In genomic region chr20:5642155-5642981, GRCh38 we compare ENCODE assay signal across 9 cellular contexts. TPM values are rescaled to one million over a fixed set of nuclear protein-coding genes. Genes with fewer than 3 reads are reported as not detected.
A peak's percentile ranks its signal among the peaks of the same experiment; 100 is the strongest.
DNase-seq lines count a peak whose midpoint lies in the region; ATAC-seq and TF ChIP-seq lines count a peak whose summit lies in the region.
"Had no signal": no experiment of that assay in that cellular context is flagged by ENCODE, and none has a peak within 500 bp of the region (broad histone marks: within the 10 kb centered on the region; RNA-seq: fewer than 3 reads in every experiment).

No MANE protein-coding gene starts in this region.

- H3K27me3 ChIP-seq in right cardiac atrium (ENCODE audit: control insufficient read depth, insufficient read depth) (no peaks in the 10 kb centered on the region), thyroid gland (no peaks in the 10 kb centered on the region)

- H3K9me3 ChIP-seq in right cardiac atrium (ENCODE audit: control insufficient read depth, low read length) (no peaks in the 10 kb centered on the region), thyroid gland (no peaks in the 10 kb centered on the region)

- 33% methylated on average over 3 of the region's 3 CpGs for WGBS in right cardiac atrium
- 23 to 29% methylated on average over 3 of the region's 3 CpGs for WGBS in thyroid gland, 2 donors

- H3K36me3 Mint-ChIP-seq in activated CD4-positive, alpha-beta T cell treated with anti-CD3 and anti-CD28 coated beads, Interleukin-2, amount 10 ng/mL, durations not matched to agents 24 days and 14 days (ENCODE audit: low read depth) = no peaks in the 10 kb centered on the region

- no peak overlapping the region for H3K4me3 Mint-ChIP-seq in activated CD4-positive, alpha-beta T cell treated with anti-CD3 and anti-CD28 coated beads, Interleukin-2, amount 10 ng/mL, durations not matched to agents 24 days and 14 days

- H3K9me3 Mint-ChIP-seq in activated CD4-positive, alpha-beta T cell treated with anti-CD3 and anti-CD28 coated beads, Interleukin-2, amount 10 ng/mL, durations not matched to agents 24 days and 14 days = peaks cover 13% of the 10 kb centered on the region

- no peak overlapping the region for H3K27ac Mint-ChIP-seq in activated CD4-positive, alpha-beta T cell treated with anti-CD3 and anti-CD28 coated beads, Interleukin-2, amount 10 ng/mL, durations not matched to agents 24 days and 14 days
- H3K27ac Mint-ChIP-seq: activated naive CD4-positive, alpha-beta T cell treated with anti-CD3 and anti-CD28 coated beads, Interleukin-2, amount 50 U/mL, for 72 hours had no signal

- H3K4me1 ChIP-seq in right cardiac atrium (ENCODE audit: control insufficient read depth, insufficient read depth, low read length) (peaks cover 3% of the 10 kb centered on the region), thyroid gland (peaks cover 12 to 16% of the 10 kb centered on the region in 2 donors)

- H3K36me3 ChIP-seq in thyroid gland = no peaks in the 10 kb centered on the region

- peak overlapping the region; percentile 92 for H3K27ac ChIP-seq in VCaP
- H3K27ac ChIP-seq in right cardiac atrium (ENCODE audit: low read length) = peak overlapping the region; percentile 48
- H3K27ac ChIP-seq in thyroid gland = peak overlapping the region; percentile 4 to 69 (median 25)

- no peaks in the 10 kb centered on the region for H3K27me3 Mint-ChIP-seq in activated CD4-positive, alpha-beta T cell treated with anti-CD3 and anti-CD28 coated beads, Interleukin-2, amount 10 ng/mL, durations not matched to agents 24 days and 14 days

- no peak for TF ChIP-seq CTCF in VCaP (conservative IDR thresholded peaks at IDR 0.05)
- no peak for TF ChIP-seq CTCF in thyroid gland (IDR thresholded peaks at IDR 0.05)

- peaks cover 14% of the 10 kb centered on the region for H3K4me1 Mint-ChIP-seq in activated CD4-positive, alpha-beta T cell treated with anti-CD3 and anti-CD28 coated beads, Interleukin-2, amount 10 ng/mL, durations not matched to agents 24 days and 14 days

- no peak overlapping the region for H3K4me3 ChIP-seq in right cardiac atrium (ENCODE audit: low read length)
- no peak overlapping the region for H3K4me3 ChIP-seq in thyroid gland (replicated peaks in 1 of 3)

- ATAC-seq in right cardiac atrium = peak; percentile 43 to 67
- ATAC-seq: activated naive CD4-positive, alpha-beta T cell treated with anti-CD3 and anti-CD28 coated beads, Interleukin-2, amount 50 U/mL, for 72 hours had no signal

- DNase-seq in SKM-1 treated with dmso at 0.1 percent for 144 hours (lab: John Stamatoyannopoulos, UW; ENCODE audit: unreplicated experiment) = peak; percentile 37
- DNase-seq in SKM-1 (lab: John Stamatoyannopoulos, UW; ENCODE audit: unreplicated experiment) = no peak
- no peak for DNase-seq in right cardiac atrium
- peak; percentile 60 to 66 for DNase-seq in thyroid gland
- DNase-seq in activated gamma-delta T cell treated with Interleukin-2 at 50 U/mL for 16 hours = no peak
- no peak for DNase-seq in activated CD4-positive, alpha-beta T cell treated with anti-CD3 and anti-CD28 coated beads, Interleukin-2, amount 10 ng/mL, durations not matched to agents 24 days and 14 days
- no peak for DNase-seq in stimulated activated CD4-positive, alpha-beta T cell treated with anti-CD3 and anti-CD28 coated beads, Interleukin-15, amount 100 ng/mL, for 24 hours

- TF ChIP-seq POLR2A in thyroid gland (IDR thresholded peaks at IDR 0.05) = no peak

- intact Hi-C loops in right cardiac atrium (cut with DNase I) (no loop called here), thyroid gland (cut with DNase I) (loop anchor here (10.0 kb wide), 1 partner anchor 62 kb away; no protein-coding TSS in a partner anchor)
- intact Hi-C loops in activated CD4-positive, alpha-beta T cell treated with anti-CD3 and anti-CD28 coated beads, Interleukin-2, amount 10 ng/mL, durations not matched to agents 24 days and 14 days (cut with micrococcal nuclease) = no loop called here

RNA-seq across cellular contexts. Expression of gene GPCPD1, which starts 31.6 kb away (rescaled TPM):
- total RNA-seq in right cardiac atrium (10 to 100 TPM; 26.7 to 31.2 (median 28.7) TPM), thyroid gland (10 to 100 TPM; 22.1 to 30.2 (median 24.6) TPM)
- polyA plus RNA-seq in right cardiac atrium = 8.9 TPM
- total RNA-seq in activated CD4-positive, alpha-beta T cell treated with anti-CD3 and anti-CD28 coated beads, Interleukin-2, amount 10 ng/mL, durations not matched to agents 24 days and 14 days = 34.8 and 37.7 TPM in 2 replicates

Comparison
In these comparisons a context has a peak if more than half of its experiments do, and no peak if none do; other contexts are left out.
1. DNase-seq: peak in SKM-1 treated with dmso at 0.1 percent for 144 hours (single experiment) and thyroid gland (2 of 2); none in SKM-1 (single experiment), right cardiac atrium (0 of 3), activated gamma-delta T cell treated with Interleukin-2 at 50 U/mL for 16 hours (single experiment), activated CD4-positive, alpha-beta T cell treated with anti-CD3 and anti-CD28 coated beads, Interleukin-2, amount 10 ng/mL, durations not matched to agents 24 days and 14 days (single experiment) and stimulated activated CD4-positive, alpha-beta T cell treated with anti-CD3 and anti-CD28 coated beads, Interleukin-15, amount 100 ng/mL, for 24 hours (single experiment).
2. H3K27ac ChIP-seq: peak in every context shown above with its lines; median percentile 92 in VCaP; 48 in right cardiac atrium; 25 in thyroid gland.